ENCODE assay signal across 8 cellular contexts in the genomic region with DNA sequence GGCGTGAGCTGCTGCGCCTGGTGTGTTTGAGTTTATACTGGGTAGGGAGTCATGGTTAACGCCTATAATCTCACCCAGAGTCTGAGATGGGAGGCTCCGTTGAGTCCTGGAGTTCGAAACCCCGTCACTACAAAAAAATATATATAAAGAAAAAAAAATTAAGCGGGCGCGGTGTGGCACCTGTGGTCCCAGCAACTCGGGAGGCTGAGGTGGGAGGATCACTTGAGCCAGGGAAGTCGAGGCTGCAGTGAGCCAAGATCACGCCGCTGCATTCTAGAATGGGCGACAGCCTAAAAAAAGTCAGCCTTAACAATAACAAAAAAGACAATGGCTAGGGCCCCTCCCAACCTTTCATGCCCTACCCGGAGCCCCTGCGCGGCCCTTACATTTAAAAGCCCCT. TPM values are rescaled to one million over a fixed set of nuclear protein-coding genes. Genes with fewer than 3 reads are reported as not detected.
DNase-seq lines count a peak whose midpoint lies in the region; ATAC-seq and TF ChIP-seq lines count a peak whose summit lies in the region.

No MANE protein-coding gene starts in this region.

- H3K56ac ChIP-seq in mesendoderm (ENCODE audit: low read length), result peak overlapping the region; percentile 73

- H3K36me3 ChIP-seq in cardiac muscle cell (no peaks in the 10 kb centered on the region), brain microvascular endothelial cell (replicated peaks) (no peaks in the 10 kb centered on the region), mesendoderm (ENCODE audit: control insufficient read depth, insufficient read depth, low read length) (no peaks in the 10 kb centered on the region), upper lobe of right lung (no peaks in the 10 kb centered on the region)

- no peak overlapping the region for H2BK5ac ChIP-seq in mesendoderm (ENCODE audit: low read length)

- no peak for TF ChIP-seq CTCF in cardiac muscle cell (IDR thresholded peaks at IDR 0.05; ENCODE audit: low read depth, low read length)
- TF ChIP-seq CTCF in brain microvascular endothelial cell (IDR thresholded peaks at IDR 0.05; ENCODE audit: low read depth, low read length, missing control alignments), result no peak
- no peak for TF ChIP-seq CTCF in upper lobe of right lung (IDR thresholded peaks at IDR 0.05)

- H3K9me3 ChIP-seq in cardiac muscle cell (ENCODE audit: low read depth) (no peaks in the 10 kb centered on the region), upper lobe of right lung (no peaks in the 10 kb centered on the region)

- intact Hi-C loops in Right ventricle myocardium superior (cut with DNase I) (no loop called here), upper lobe of right lung (cut with DNase I) (no loop called here)

- DNase-seq in cardiac muscle cell (ENCODE audit: low read depth in 1 of 2, low spot score in 1 of 2), result no peak
- no peak for DNase-seq in Right ventricle myocardium superior
- DNase-seq in brain microvascular endothelial cell, result no peak
- DNase-seq in mesendoderm, result no peak
- DNase-seq in upper lobe of right lung, result no peak
- no peak for DNase-seq in NCI-H526 (lab: John Stamatoyannopoulos, UW)
- no peak for DNase-seq in dedifferentiated amniotic fluid mesenchymal stem cell (ENCODE audit: extremely low spot score)
- no peak for DNase-seq in HK-2 (ENCODE audit: unreplicated experiment)

- peak overlapping the region; percentile 84 for H4K8ac ChIP-seq in mesendoderm (ENCODE audit: low read depth, low read length)

- no peak overlapping the region for H3K18ac ChIP-seq in mesendoderm (ENCODE audit: low read length)

- H3K79me1 ChIP-seq in mesendoderm (ENCODE audit: low read length), result no peaks in the 10 kb centered on the region

- H3K4me1 ChIP-seq in cardiac muscle cell (ENCODE audit: low read depth), result peaks cover 3% of the 10 kb centered on the region
- H3K4me1 ChIP-seq in mesendoderm (ENCODE audit: control insufficient read depth, low read depth, low read length), result no peaks in the 10 kb centered on the region
- peaks cover 14% of the 10 kb centered on the region for H3K4me1 ChIP-seq in upper lobe of right lung

- H2AK5ac ChIP-seq in mesendoderm (ENCODE audit: low read length), result no peak overlapping the region

- H3K23ac ChIP-seq in mesendoderm (ENCODE audit: low read length), result no peak overlapping the region

- no CpG with 5 or more reads among the region's 17 CpGs for WGBS in mesendoderm (ENCODE audit: extremely low coverage, insufficient coverage, low lambda C conversion rate)

- no peak overlapping the region for H3K4ac ChIP-seq in mesendoderm (ENCODE audit: low read depth, low read length)

- no peaks in the 10 kb centered on the region for H3K79me2 ChIP-seq in mesendoderm (ENCODE audit: control insufficient read depth, insufficient read depth, low read length)

- in situ Hi-C loops in brain microvascular endothelial cell (cut with HindIII; ENCODE audit: low pct_ligation_motif_present, low sequenced_read_pairs), result no loop called here

- H3K27me3 ChIP-seq in cardiac muscle cell (no peaks in the 10 kb centered on the region), brain microvascular endothelial cell (replicated peaks) (no peaks in the 10 kb centered on the region), mesendoderm (ENCODE audit: insufficient read depth, low read length, poor library complexity) (no peaks in the 10 kb centered on the region), upper lobe of right lung (no peaks in the 10 kb centered on the region)

- peak overlapping the region; percentile 26 for H3K9ac ChIP-seq in mesendoderm (ENCODE audit: low read length)

- H3K4me3 ChIP-seq in cardiac muscle cell (peak overlapping the region; percentile 75), brain microvascular endothelial cell (ENCODE audit: low read depth, low read length) (peak overlapping the region; percentile 83), mesendoderm (ENCODE audit: low read length) (no peak overlapping the region), upper lobe of right lung (peak overlapping the region; percentile 77)

- H2BK15ac ChIP-seq in mesendoderm (replicated peaks; ENCODE audit: low read depth), result no peak overlapping the region

- no peak overlapping the region for H2BK120ac ChIP-seq in mesendoderm (ENCODE audit: low read depth, low read length)

- peak overlapping the region; percentile 96 for H3K27ac ChIP-seq in cardiac muscle cell
- peak overlapping the region; percentile 79 for H3K27ac ChIP-seq in brain microvascular endothelial cell
- H3K27ac ChIP-seq in mesendoderm (ENCODE audit: low read depth, low read length), result no peak overlapping the region
- H3K27ac ChIP-seq in upper lobe of right lung, result peak overlapping the region; percentile 92

- H4K5ac ChIP-seq in mesendoderm (ENCODE audit: low read length), result no peak overlapping the region

- no peak for ATAC-seq in Right ventricle myocardium superior (ENCODE audit: poor library complexity)
- no peak for ATAC-seq in upper lobe of right lung

- H3K4me2 ChIP-seq in mesendoderm (ENCODE audit: low read length), result no peak overlapping the region

RNA-seq across cellular contexts. Expression of gene PRR14, which starts 17.2 kb away (rescaled TPM):
- 30.8 and 33.7 TPM in 2 replicates for total RNA-seq in cardiac muscle cell
- polyA plus RNA-seq in cardiac muscle cell, result 25.0 and 28.5 TPM in 2 replicates
- 18.9 TPM for total RNA-seq in Right ventricle myocardium superior
- 11.4 TPM for polyA plus RNA-seq in mesendoderm (2013, experiment 1 of 2)
- polyA plus RNA-seq in mesendoderm (2013, experiment 2 of 2), result 10.6 TPM
- total RNA-seq in upper lobe of right lung, result 48.2 TPM

RNA-seq across cellular contexts. Expression of gene ZNF689, which starts 23.3 kb away (rescaled TPM):
- 19.4 and 19.5 TPM in 2 replicates for total RNA-seq in cardiac muscle cell
- polyA plus RNA-seq in cardiac muscle cell, result 11.3 and 17.9 TPM in 2 replicates
- 4.4 TPM for total RNA-seq in Right ventricle myocardium superior
- 14.7 TPM for polyA plus RNA-seq in mesendoderm (2013, experiment 1 of 2)
- 14.9 TPM for polyA plus RNA-seq in mesendoderm (2013, experiment 2 of 2)
- 7.2 TPM for total RNA-seq in upper lobe of right lung

RNA-seq across cellular contexts. Expression of gene FBRS, which starts 24.7 kb away (rescaled TPM):
- total RNA-seq in cardiac muscle cell (47.0 and 55.4 TPM in 2 replicates), Right ventricle myocardium superior (28.3 TPM), upper lobe of right lung (65.0 TPM)
- 21.2 and 25.8 TPM in 2 replicates for polyA plus RNA-seq in cardiac muscle cell
- polyA plus RNA-seq in mesendoderm (2013, experiment 1 of 2), result 8.8 TPM
- polyA plus RNA-seq in mesendoderm (2013, experiment 2 of 2), result 8.3 TPM

RNA-seq across cellular contexts. Expression of gene ZNF785, which starts 48.0 kb away (rescaled TPM):
- 19.3 and 25.5 TPM in 2 replicates for total RNA-seq in cardiac muscle cell
- 12.0 and 12.9 TPM in 2 replicates for polyA plus RNA-seq in cardiac muscle cell
- 7.1 TPM for total RNA-seq in Right ventricle myocardium superior
- 3.8 TPM for polyA plus RNA-seq in mesendoderm (2013, experiment 1 of 2)
- polyA plus RNA-seq in mesendoderm (2013, experiment 2 of 2), result 3.4 TPM
- 16.3 TPM for total RNA-seq in upper lobe of right lung
